ENCODE assay signal across 18 cellular contexts in the genomic region with DNA sequence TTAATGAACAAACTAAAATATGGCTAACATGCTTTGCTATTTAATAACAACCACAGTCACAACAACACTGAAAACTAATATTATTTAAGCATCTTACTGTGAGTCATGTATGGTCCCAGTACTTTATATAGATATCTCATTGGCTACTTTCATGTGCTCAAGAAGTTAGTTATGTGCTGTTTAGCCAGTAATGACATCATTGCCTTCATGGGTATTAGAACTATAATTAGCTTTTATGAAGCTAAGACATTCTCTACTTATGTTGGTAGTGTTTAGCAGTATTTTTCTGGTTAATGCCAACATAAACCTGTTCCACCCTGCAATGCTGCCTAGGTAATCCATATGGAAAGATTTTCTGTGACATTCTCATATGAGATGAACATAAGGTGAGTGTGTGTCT.
"Had no signal": no experiment of that assay in that cellular context is flagged by ENCODE, and none has a peak within 500 bp of the region (broad histone marks: within the 10 kb centered on the region; RNA-seq: fewer than 3 reads in every experiment).

No MANE protein-coding gene starts in this region.

- DNase-seq: activated CD4-positive, alpha-beta T cell treated with anti-CD3 and anti-CD28 coated beads, Interleukin-2, amount 50 U/mL, for 4 hours; amniotic stem cell; dermis blood vessel endothelial cell; effector memory CD4-positive, alpha-beta T cell; foreskin melanocyte; left ventricle myocardium superior; mucosa of descending colon; naive B cell; ovary; psoas muscle; spleen; stimulated activated CD4-positive, alpha-beta T cell treated with anti-CD3 and anti-CD28 coated beads, Interleukin-4, amount 100 ng/mL, for 4 hours; stimulated activated naive B cell treated with anti-CD40 and anti-IgM and Interleukin-4, amounts not matched to agents 10 μg/mL and 1 μg/mL and 100 μg/mL, for 72 hours; SW 1271; T-helper 2 cell; thyroid gland; WERI-Rb-1 had no signal

- H3K4me1 ChIP-seq: psoas muscle, spleen, thyroid gland had no signal

- H3K36me3 ChIP-seq: ovary, spleen, thyroid gland, WERI-Rb-1 had no signal

- ATAC-seq: left ventricle myocardium superior; mucosa of descending colon; psoas muscle; sciatic nerve; stimulated activated naive B cell treated with anti-CD40 and anti-IgM and Interleukin-4, amounts not matched to agents 10 μg/mL and 1 μg/mL and 100 μg/mL, for 72 hours had no signal

- H3K9me3 ChIP-seq: mucosa of descending colon, ovary, psoas muscle, spleen, thyroid gland had no signal

- H3K4me3 ChIP-seq: mucosa of descending colon, ovary, psoas muscle, spleen, thyroid gland had no signal

- H3K27me3 ChIP-seq: ovary, spleen, thyroid gland had no signal

- H3K27ac ChIP-seq: ovary, psoas muscle, spleen, thyroid gland, WERI-Rb-1 had no signal
